In the genomic region with DNA sequence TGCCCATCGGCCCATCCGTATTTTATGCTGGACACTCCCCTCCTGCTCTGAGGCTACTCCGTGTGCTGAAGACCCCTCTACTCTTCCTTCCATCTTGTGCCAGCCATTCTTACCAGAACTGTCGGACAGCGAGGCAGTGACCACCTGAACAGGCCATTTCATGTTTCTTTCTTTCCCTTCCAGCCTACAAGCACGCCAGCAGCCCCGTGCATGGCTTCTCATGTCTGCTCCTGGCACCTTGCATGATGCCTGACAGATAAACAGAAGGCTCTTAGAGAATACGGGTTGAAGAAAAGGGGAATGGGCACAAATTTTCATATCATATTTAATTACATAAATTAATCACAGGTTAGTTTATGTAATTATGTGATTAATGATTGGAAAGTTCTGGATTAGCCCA, we compare ENCODE assay signal across 27 cellular contexts.
A peak's percentile ranks its signal among the peaks of the same experiment; 100 is the strongest.
DNase-seq lines count a peak whose midpoint lies in the region; ATAC-seq, FAIRE-seq and TF ChIP-seq lines count a peak whose summit lies in the region.
"Had no signal": no experiment of that assay in that cellular context is flagged by ENCODE, and none has a peak within 500 bp of the region (broad histone marks: within the 10 kb centered on the region; RNA-seq: fewer than 3 reads in every experiment).

No MANE protein-coding gene starts in this region.

- peak overlapping the region; percentile 3; the same call in 1 of the 2 replicates for H3K27ac Mint-ChIP-seq in HFFc6
- peak overlapping the region; percentile 8 for H3K27ac Mint-ChIP-seq in dendritic cell treated with granulocyte-macrophage colony-stimulating factor and Interleukin-4, amounts not matched to agents 40 ng/mL and 50 ng/mL, for 4 days
- H3K27ac Mint-ChIP-seq in stimulated activated naive B cell treated with anti-CD40 and anti-IgM and Interleukin-4, amounts not matched to agents 10 μg/mL and 1 μg/mL and 100 μg/mL, for 72 hours: peak overlapping the region; percentile 69

- no peak overlapping the region for H3K23ac ChIP-seq in trophoblast cell (ENCODE audit: low read length)

- H3K79me2 ChIP-seq in trophoblast cell (ENCODE audit: control insufficient read depth, insufficient read depth, low read length, poor library complexity): peaks cover 9% of the 10 kb centered on the region

- H3K9ac ChIP-seq in trophoblast cell (ENCODE audit: low read length): no peak overlapping the region
- H3K9ac ChIP-seq: BLaER1 treated with 17β-estradiol and CSF1 and Interleukin-3, amounts not matched to agents 10 nM and 100 nM; SK-N-SH had no signal

- H3K4ac ChIP-seq in trophoblast cell (ENCODE audit: low read depth, low read length): peak overlapping the region; percentile 51

- peaks cover 0 to 7% of the 10 kb centered on the region in 2 experiments for H3K4me1 ChIP-seq in trophoblast cell (ENCODE audit: control insufficient read depth in 1 of 2, insufficient read depth in 2 of 2, low read length in 2 of 2)
- H3K4me1 ChIP-seq: A549 had no signal

- H4K91ac ChIP-seq in trophoblast cell (ENCODE audit: low read depth, low read length): no peak overlapping the region

- WGBS in trophoblast cell (ENCODE audit: extremely low coverage, insufficient coverage, insufficient read length): no CpG with 5 or more reads among the region's 8 CpGs

- no peak for FAIRE-seq in frontal cortex (lab: Jason Lieb, UNC)
- FAIRE-seq: A549, GM12891, H54, HepG2 had no signal

- H3K4me3 Mint-ChIP-seq in HFFc6: no peak overlapping the region
- H3K4me3 Mint-ChIP-seq in dendritic cell treated with granulocyte-macrophage colony-stimulating factor and Interleukin-4, amounts not matched to agents 40 ng/mL and 50 ng/mL, for 4 days: no peak overlapping the region
- H3K4me3 Mint-ChIP-seq in stimulated activated naive B cell treated with anti-CD40 and anti-IgM and Interleukin-4, amounts not matched to agents 10 μg/mL and 1 μg/mL and 100 μg/mL, for 72 hours: no peak overlapping the region
- H3K4me3 Mint-ChIP-seq: CD8-positive, alpha-beta memory T cell had no signal

- H3K9me3 ChIP-seq in trophoblast cell (ENCODE audit: insufficient read depth, low read depth, low read length): no peaks in the 10 kb centered on the region
- H3K9me3 ChIP-seq: A549, SK-N-SH had no signal

- H3K4me1 Mint-ChIP-seq in HFFc6 (ENCODE audit: low read depth): peaks cover 17% of the 10 kb centered on the region
- peaks cover 41% of the 10 kb centered on the region for H3K4me1 Mint-ChIP-seq in dendritic cell treated with granulocyte-macrophage colony-stimulating factor and Interleukin-4, amounts not matched to agents 40 ng/mL and 50 ng/mL, for 4 days (ENCODE audit: low read depth)
- H3K4me1 Mint-ChIP-seq in stimulated activated naive B cell treated with anti-CD40 and anti-IgM and Interleukin-4, amounts not matched to agents 10 μg/mL and 1 μg/mL and 100 μg/mL, for 72 hours: peaks cover 40 to 84% of the 10 kb centered on the region in 2 donors

- no peak overlapping the region for H4K12ac ChIP-seq in trophoblast cell (ENCODE audit: low read depth, low read length)

- no peaks in the 10 kb centered on the region for H3K9me3 Mint-ChIP-seq in HFFc6
- H3K9me3 Mint-ChIP-seq in dendritic cell treated with granulocyte-macrophage colony-stimulating factor and Interleukin-4, amounts not matched to agents 40 ng/mL and 50 ng/mL, for 4 days: no peaks in the 10 kb centered on the region
- no peaks in the 10 kb centered on the region for H3K9me3 Mint-ChIP-seq in stimulated activated naive B cell treated with anti-CD40 and anti-IgM and Interleukin-4, amounts not matched to agents 10 μg/mL and 1 μg/mL and 100 μg/mL, for 72 hours
- H3K9me3 Mint-ChIP-seq: CD8-positive, alpha-beta memory T cell had no signal

- intact Hi-C loops in dendritic cell treated with granulocyte-macrophage colony-stimulating factor and Interleukin-4, amounts not matched to agents 40 ng/mL and 50 ng/mL, for 4 days (cut with micrococcal nuclease): no loop called here

- peaks cover 0 to 9% of the 10 kb centered on the region in 2 experiments for H3K36me3 ChIP-seq in trophoblast cell (ENCODE audit: control insufficient read depth in 1 of 2, insufficient read depth in 2 of 2, low read length in 2 of 2)

- peaks cover 4% of the 10 kb centered on the region; the same call in 1 of the 2 replicates for H3K36me3 Mint-ChIP-seq in HFFc6 (ENCODE audit: low read depth)
- peaks cover 19% of the 10 kb centered on the region for H3K36me3 Mint-ChIP-seq in dendritic cell treated with granulocyte-macrophage colony-stimulating factor and Interleukin-4, amounts not matched to agents 40 ng/mL and 50 ng/mL, for 4 days (ENCODE audit: low read depth)
- H3K36me3 Mint-ChIP-seq in stimulated activated naive B cell treated with anti-CD40 and anti-IgM and Interleukin-4, amounts not matched to agents 10 μg/mL and 1 μg/mL and 100 μg/mL, for 72 hours: peaks cover 16 to 32% of the 10 kb centered on the region in 2 donors

- H3K27me3 Mint-ChIP-seq in HFFc6 (ENCODE audit: insufficient read depth): no peaks in the 10 kb centered on the region
- H3K27me3 Mint-ChIP-seq in dendritic cell treated with granulocyte-macrophage colony-stimulating factor and Interleukin-4, amounts not matched to agents 40 ng/mL and 50 ng/mL, for 4 days: no peaks in the 10 kb centered on the region
- no peaks in the 10 kb centered on the region for H3K27me3 Mint-ChIP-seq in stimulated activated naive B cell treated with anti-CD40 and anti-IgM and Interleukin-4, amounts not matched to agents 10 μg/mL and 1 μg/mL and 100 μg/mL, for 72 hours
- H3K27me3 Mint-ChIP-seq: CD8-positive, alpha-beta memory T cell had no signal

- no peak overlapping the region for H2BK12ac ChIP-seq in trophoblast cell (ENCODE audit: low read length)

- H2BK120ac ChIP-seq in trophoblast cell (ENCODE audit: insufficient read depth, low read length, poor library complexity): no peak overlapping the region

- no peak for TF ChIP-seq CTCF in HFFc6 (IDR thresholded peaks at IDR 0.05)

- no peak overlapping the region for H3K4me3 ChIP-seq in trophoblast cell (ENCODE audit: low read depth, low read length)
- H3K4me3 ChIP-seq: A549; BLaER1 treated with 17β-estradiol and CSF1 and Interleukin-3, amounts not matched to agents 10 nM and 100 nM had no signal

- H3K79me1 ChIP-seq in trophoblast cell (ENCODE audit: low read length): no peaks in the 10 kb centered on the region

- no peak overlapping the region for H3K14ac ChIP-seq in trophoblast cell (ENCODE audit: low read length)

- no peak overlapping the region for H2AK5ac ChIP-seq in trophoblast cell (ENCODE audit: low read length)

- H3K18ac ChIP-seq in trophoblast cell (ENCODE audit: low read length): peak overlapping the region; percentile 62

- no peak for ATAC-seq in stimulated activated naive B cell treated with anti-CD40 and anti-IgM and Interleukin-4, amounts not matched to agents 10 μg/mL and 1 μg/mL and 100 μg/mL, for 72 hours (replicated peaks)
- ATAC-seq: A549, PC-3 had no signal

- no peak overlapping the region for H4K8ac ChIP-seq in trophoblast cell (ENCODE audit: low read depth, low read length)

- no peak overlapping the region for H2AFZ ChIP-seq in trophoblast cell (ENCODE audit: insufficient read depth, low read length, poor library complexity)

- no peak overlapping the region for H3K27ac ChIP-seq in trophoblast cell (ENCODE audit: low read depth, low read length)
- H3K27ac ChIP-seq: A549; BLaER1 treated with 17β-estradiol and CSF1 and Interleukin-3, amounts not matched to agents 10 nM and 100 nM had no signal

- H3K27me3 ChIP-seq in trophoblast cell (ENCODE audit: insufficient read depth, low read length): no peaks in the 10 kb centered on the region
- H3K27me3 ChIP-seq: BLaER1 treated with 17β-estradiol and CSF1 and Interleukin-3, amounts not matched to agents 10 nM and 100 nM had no signal

- no peak overlapping the region for H2BK5ac ChIP-seq in trophoblast cell (ENCODE audit: low read depth, low read length, poor library complexity)

- no peak overlapping the region for H3K4me2 ChIP-seq in trophoblast cell (ENCODE audit: low read length)
- H3K4me2 ChIP-seq: A549; BLaER1 treated with 17β-estradiol and CSF1 and Interleukin-3, amounts not matched to agents 10 nM and 100 nM; SK-N-SH had no signal

- no peak for DNase-seq in HFFc6
- DNase-seq in trophoblast cell: no peak
- DNase-seq in stimulated activated naive B cell treated with anti-CD40 and anti-IgM and Interleukin-4, amounts not matched to agents 10 μg/mL and 1 μg/mL and 100 μg/mL, for 72 hours: no peak
- DNase-seq in NCI-H1694 (lab: John Stamatoyannopoulos, UW): no peak
- no peak for DNase-seq in NCI-H1930 (lab: John Stamatoyannopoulos, UW)
- DNase-seq in frontal cortex (ENCODE audit: low spot score in 2 of 2): no peak
- DNase-seq: AML-193; CD8-positive, alpha-beta memory T cell; DMS 273 treated with DMSO at 0.1 percent for 48 hours; DMS79; GF-D8; Karpas-422; NCI-H1092; NCI-H1436 treated with DMSO at 0.1 percent for 48 hours; NCI-H2029; NCI-H446 treated with DMSO at 0.1 percent for 48 hours; NCI-H526; NCI-H82; NK-92 treated with Interleukin-12 subunit alpha and Interleukin-12 subunit beta, amount 100 ng/mL, for 24 hours; PC-3; SK-N-SH had no signal

Comparison
In these comparisons a context has a peak if more than half of its experiments do, and no peak if none do; other contexts are left out.
1. H3K27ac Mint-ChIP-seq: peak in every context shown above with its lines; median percentile 69 in stimulated activated naive B cell treated with anti-CD40 and anti-IgM and Interleukin-4, amounts not matched to agents 10 μg/mL and 1 μg/mL and 100 μg/mL, for 72 hours; 8 in dendritic cell treated with granulocyte-macrophage colony-stimulating factor and Interleukin-4, amounts not matched to agents 40 ng/mL and 50 ng/mL, for 4 days; 3 in HFFc6.